In the genomic region with DNA sequence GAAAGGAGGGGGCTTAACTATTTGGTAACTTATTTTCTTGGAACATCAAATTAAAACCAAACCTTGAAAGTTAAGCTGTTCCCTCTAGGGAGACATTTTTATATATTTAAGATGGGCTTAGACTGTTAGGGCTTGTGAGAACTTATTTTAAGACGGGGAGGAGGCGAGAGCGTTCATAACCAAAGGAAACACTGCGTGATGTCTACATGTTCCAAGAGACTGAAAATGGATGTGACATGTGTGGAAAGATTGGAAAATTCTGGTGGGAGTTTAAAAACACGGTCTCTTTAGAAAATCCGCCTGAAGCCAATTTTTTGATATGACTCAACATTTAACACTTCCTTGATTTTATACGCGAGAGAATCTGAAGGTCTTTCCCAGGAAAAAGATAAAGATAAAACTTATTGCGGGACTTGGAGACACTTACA, we compare ENCODE assay signal across 8 cellular contexts. TPM values are rescaled to one million over a fixed set of nuclear protein-coding genes. Genes with fewer than 3 reads are reported as not detected.
DNase-seq lines count a peak whose midpoint lies in the region; ATAC-seq and TF ChIP-seq lines count a peak whose summit lies in the region.

No MANE protein-coding gene starts in this region.

- peak overlapping the region; percentile 100 for H3K4me3 Mint-ChIP-seq in T-helper 17 cell
- peak overlapping the region; percentile 100 for H3K4me3 Mint-ChIP-seq in progenitor cell of endocrine pancreas (ENCODE audit: low read depth)

- peaks cover 38% of the 10 kb centered on the region for H3K4me1 ChIP-seq in GM23248 (ENCODE audit: insufficient read depth)

- H3K4me3 ChIP-seq in GM23248 (peak overlapping the region; percentile 95), fibroblast of pulmonary artery (replicated peaks; ENCODE audit: low read depth, low read length) (peak overlapping the region; percentile 89)

- 0 to 2% methylated on average over 9 of the region's 9 CpGs for WGBS in GM23248 (ENCODE audit: low coverage in 1 of 2, low lambda C conversion rate in 2 of 2, missing lambda C conversion rate in 2 of 2), 2 experiments

- ATAC-seq in T-helper 17 cell (no peak), HG03280 (IDR thresholded peaks at IDR 0.05; ENCODE audit: unreplicated experiment) (no peak), GM19467 (IDR thresholded peaks at IDR 0.05; ENCODE audit: unreplicated experiment) (no peak), HG03571 (IDR thresholded peaks at IDR 0.05; ENCODE audit: unreplicated experiment) (no peak)

- H3K9me3 ChIP-seq in GM23248 (ENCODE audit: low read depth) (no peaks in the 10 kb centered on the region), T-helper 17 cell (ENCODE audit: control insufficient read depth, low read length, poor library complexity, severe bottlenecking) (no peaks in the 10 kb centered on the region)

- H3K9ac ChIP-seq in GM23248: peak overlapping the region; percentile 98

- in situ Hi-C loops in GM23248 (cut with MboI): no loop called here

- no peaks in the 10 kb centered on the region for H3K9me3 Mint-ChIP-seq in progenitor cell of endocrine pancreas (ENCODE audit: low read depth)

- H3K27ac ChIP-seq in GM23248: peak overlapping the region; percentile 97

- peaks cover 56% of the 10 kb centered on the region for H3F3A ChIP-seq in GM23248 (ENCODE audit: insufficient read depth)

- H3K36me3 ChIP-seq in GM23248 (ENCODE audit: low read depth): peaks cover 26% of the 10 kb centered on the region

- TF ChIP-seq CTCF in fibroblast of pulmonary artery (IDR thresholded peaks at IDR 0.05; ENCODE audit: low read length, missing control alignments): no peak
- TF ChIP-seq CTCF in progenitor cell of endocrine pancreas (IDR thresholded peaks at IDR 0.05; ENCODE audit: unreplicated experiment): no peak

- H3K27me3 Mint-ChIP-seq in T-helper 17 cell (no peaks in the 10 kb centered on the region), progenitor cell of endocrine pancreas (no peaks in the 10 kb centered on the region)

- no peaks in the 10 kb centered on the region for H3K27me3 ChIP-seq in GM23248 (replicated peaks; ENCODE audit: insufficient read depth)

- H2AFZ ChIP-seq in GM23248: 0 out of 2 replicates have a peak overlapping the region, but pooled peaks have one; percentile 16

- peaks cover 36% of the 10 kb centered on the region for H3K79me2 ChIP-seq in GM23248 (ENCODE audit: insufficient read depth)

- H3K4me1 Mint-ChIP-seq in T-helper 17 cell (peaks cover 32% of the 10 kb centered on the region), progenitor cell of endocrine pancreas (ENCODE audit: low read depth) (peaks cover 36% of the 10 kb centered on the region)

- H3K4me2 ChIP-seq in GM23248 (ENCODE audit: unreplicated experiment): peak overlapping the region; percentile 77

- peaks cover 2% of the 10 kb centered on the region for H3K36me3 Mint-ChIP-seq in T-helper 17 cell (ENCODE audit: low read depth)
- H3K36me3 Mint-ChIP-seq in progenitor cell of endocrine pancreas (ENCODE audit: insufficient read depth): peaks cover 14% of the 10 kb centered on the region

- no peaks in the 10 kb centered on the region for H3K9me2 ChIP-seq in GM23248 (ENCODE audit: insufficient read depth)

- H3K27ac Mint-ChIP-seq in T-helper 17 cell (peak overlapping the region; percentile 100), progenitor cell of endocrine pancreas (peak overlapping the region; percentile 100)

- no peaks in the 10 kb centered on the region for H4K20me1 ChIP-seq in GM23248 (ENCODE audit: insufficient read depth)

- DNase-seq in GM23248: peak; percentile 70
- DNase-seq in T-helper 17 cell: no peak
- DNase-seq in fibroblast of pulmonary artery (ENCODE audit: low read depth): peak; percentile 54
- no peak for DNase-seq in progenitor cell of endocrine pancreas (ENCODE audit: low spot score, unreplicated experiment)
- DNase-seq in NCI-H2196 treated with DMSO at 0.1 percent for 48 hours (lab: John Stamatoyannopoulos, UW; ENCODE audit: unreplicated experiment): no peak

RNA-seq across cellular contexts. Expression of a gene that starts 0.7 kb away (rescaled TPM):
- total RNA-seq in GM23248 (2014; rRNA removed; shearing (Covaris generic)): 77.3 and 77.9 TPM in 2 replicates
- 67.4 and 71.2 TPM in 2 replicates for polyA plus RNA-seq in GM23248 (2016; fragmentation: Nextera tagmentation; extraction: Ambion mirVana)
- total RNA-seq in T-helper 17 cell: 100 to 1,000 TPM; 121 to 149 TPM
- 148 and 158 TPM in 2 replicates for total RNA-seq in progenitor cell of endocrine pancreas

RNA-seq across cellular contexts. Expression of a gene that starts 19.8 kb away (rescaled TPM):
- 81.7 and 99.4 TPM in 2 replicates for total RNA-seq in GM23248 (2014; rRNA removed; shearing (Covaris generic))
- polyA plus RNA-seq in GM23248 (2016; fragmentation: Nextera tagmentation; extraction: Ambion mirVana): 111 and 121 TPM in 2 replicates
- total RNA-seq in T-helper 17 cell: 100 to 1,000 TPM; 232 to 239 TPM
- 215 and 220 TPM in 2 replicates for total RNA-seq in progenitor cell of endocrine pancreas

RNA-seq across cellular contexts. Expression of a gene that starts 47.1 kb away (rescaled TPM):
- not detected in 2 replicates for total RNA-seq in GM23248 (2014; rRNA removed; shearing (Covaris generic))
- not detected in 2 replicates for polyA plus RNA-seq in GM23248 (2016; fragmentation: Nextera tagmentation; extraction: Ambion mirVana)
- under 1 TPM; 0.13 to 0.85 TPM for total RNA-seq in T-helper 17 cell
- not detected in 2 replicates for total RNA-seq in progenitor cell of endocrine pancreas

Comparison
In these comparisons a context has a peak if more than half of its experiments do, and no peak if none do; other contexts are left out.
1. DNase-seq: peak in GM23248 (single experiment) and fibroblast of pulmonary artery (single experiment); none in T-helper 17 cell (0 of 3), progenitor cell of endocrine pancreas (single experiment) and NCI-H2196 treated with DMSO at 0.1 percent for 48 hours (single experiment).